In genomic region chr5:45779874-45780671, GRCh38 we compare ENCODE assay signal across 28 cellular contexts.
"Had no signal": no experiment of that assay in that cellular context is flagged by ENCODE, and none has a peak within 500 bp of the region (broad histone marks: within the 10 kb centered on the region; RNA-seq: fewer than 3 reads in every experiment).

No MANE protein-coding gene starts in this region.

- H3K4me1 ChIP-seq: ascending aorta, esophagus squamous epithelium, gastroesophageal sphincter, heart right ventricle had no signal

- H3K27me3 ChIP-seq: ascending aorta, esophagus squamous epithelium, gastroesophageal sphincter, heart right ventricle had no signal

- ATAC-seq: activated naive CD4-positive, alpha-beta T cell treated with anti-CD3 and anti-CD28 coated beads, Interleukin-2, amount 50 U/mL, for 72 hours; activated T-cell treated with anti-CD3 and anti-CD28 coated beads, Interleukin-2, amount 50 U/mL, for 72 hours; effector memory CD8-positive, alpha-beta T cell; gastroesophageal sphincter; heart right ventricle; WTC11 had no signal

- H3K27ac ChIP-seq: ascending aorta, epithelial cell of prostate, esophagus squamous epithelium, gastroesophageal sphincter, heart right ventricle, VCaP had no signal

- H3K36me3 ChIP-seq: ascending aorta, esophagus squamous epithelium, gastroesophageal sphincter, heart right ventricle had no signal

- DNase-seq: activated CD4-positive, alpha-beta memory T cell treated with anti-CD3 and anti-CD28 coated beads, Interleukin-2, amount 10 ng/mL, durations not matched to agents 7 days and 5 days; activated CD4-positive, alpha-beta T cell treated with anti-CD3 and anti-CD28 coated beads for 1 hour; activated CD4-positive, alpha-beta T cell treated with anti-CD3 and anti-CD28 coated beads for 4 hours; activated CD4-positive, alpha-beta T cell treated with anti-CD3 and anti-CD28 coated beads, Interleukin-2, amount 10 ng/mL, durations not matched to agents 7 days and 5 days; activated CD4-positive, alpha-beta T cell treated with anti-CD3 and anti-CD28 coated beads, Interleukin-2, amount 50 U/mL, for 4 hours; activated CD8-positive, alpha-beta memory T cell treated with anti-CD3 and anti-CD28 coated beads, Interleukin-2, amount 50 U/mL, for 48 hours; activated gamma-delta T cell; activated naive CD4-positive, alpha-beta T cell; activated naive CD4-positive, alpha-beta T cell treated with anti-CD3 and anti-CD28 coated beads, Interleukin-2, amount 10 ng/mL, durations not matched to agents 7 days and 5 days; activated naive CD8-positive, alpha-beta T cell treated with anti-CD3 and anti-CD28 coated beads, Interleukin-2, amount 10 ng/mL, durations not matched to agents 7 days and 5 days; activated T-cell treated with anti-CD3 and anti-CD28 coated beads for 4 hours; activated T-cell treated with anti-CD3 and anti-CD28 coated beads, Interleukin-2, amount 50 U/mL, for 24 hours; activated T-cell treated with anti-CD3 and anti-CD28 coated beads, Interleukin-2, amount 50 U/mL, for 72 hours; caudate nucleus; cortex of kidney; dermis blood vessel endothelial cell; effector CD4-positive, alpha-beta T cell; effector memory CD8-positive, alpha-beta T cell; esophagus squamous epithelium; foreskin melanocyte; heart right ventricle; T-helper 2 cell had no signal

- H3K9me3 ChIP-seq: ascending aorta, esophagus squamous epithelium, gastroesophageal sphincter had no signal

- H3K4me3 ChIP-seq: ascending aorta, esophagus squamous epithelium, gastroesophageal sphincter, heart right ventricle had no signal
